8 cellular contexts compared by ENCODE assay signal in the genomic region with DNA sequence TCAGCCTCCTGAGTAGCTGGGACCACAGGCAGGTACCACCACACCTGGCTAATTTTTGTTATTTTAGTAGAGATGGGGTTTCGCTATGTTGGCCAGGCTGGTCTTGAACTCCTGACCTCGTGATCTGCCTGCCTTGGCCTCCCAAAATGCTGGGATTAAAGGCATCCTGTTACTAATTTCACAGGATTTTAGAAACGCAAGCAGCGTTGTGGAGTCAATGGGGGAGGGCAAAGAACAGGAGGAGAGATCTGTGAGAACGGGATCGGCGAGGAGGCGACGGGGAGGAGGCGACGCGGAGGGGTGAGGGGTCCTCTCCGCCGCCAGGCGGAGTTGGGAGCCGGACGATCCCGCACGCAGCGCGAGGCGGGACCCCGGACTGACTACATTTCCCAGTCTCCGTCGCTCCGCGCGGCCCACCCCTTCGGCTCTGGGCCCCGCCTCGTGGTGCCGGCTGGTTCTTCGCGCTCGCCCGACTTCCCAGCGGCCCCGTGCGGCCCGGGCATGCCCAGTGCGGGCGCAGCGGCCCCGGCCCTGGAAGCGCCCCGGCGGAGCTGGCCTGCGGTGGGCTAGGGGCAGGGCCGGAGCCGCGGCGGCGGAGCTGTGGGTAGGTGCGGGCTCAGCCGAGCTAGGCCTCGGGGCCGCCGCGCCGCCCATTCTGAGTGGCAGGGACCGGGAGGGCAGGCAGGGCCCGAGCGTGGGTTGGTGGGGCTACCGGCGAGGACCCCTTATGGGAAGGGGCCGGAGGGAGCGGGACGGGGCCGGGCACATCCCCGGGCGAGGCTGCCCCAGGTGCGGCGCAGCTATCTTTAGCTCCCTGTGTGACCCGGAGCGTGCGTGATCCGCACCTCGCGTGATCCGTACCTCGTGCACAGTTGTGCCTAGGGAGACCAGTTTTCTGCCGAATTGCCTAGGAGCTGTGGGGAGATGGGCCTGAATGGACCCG.
A peak's percentile ranks its signal among the peaks of the same experiment; 100 is the strongest.
DNase-seq lines count a peak whose midpoint lies in the region; ATAC-seq and TF ChIP-seq lines count a peak whose summit lies in the region.

A gene (plus strand): TSS at position 508 of the 943 bp plus-strand sequence. CDS start 3,051 bp downstream, outside the sequence.

- peaks cover 25% of the 10 kb centered on the region for H3K36me3 Mint-ChIP-seq in central memory CD8-positive, alpha-beta T cell (ENCODE audit: insufficient read depth)

- ATAC-seq in HG03196 (IDR thresholded peaks at IDR 0.05; ENCODE audit: unreplicated experiment), result peak; percentile 98
- ATAC-seq in central memory CD8-positive, alpha-beta T cell (replicated peaks; ENCODE audit: extremely low read depth, poor library complexity, severe bottlenecking), result peak; percentile 93

- H3K4me1 Mint-ChIP-seq in central memory CD8-positive, alpha-beta T cell, result peaks cover 22% of the 10 kb centered on the region

- H3K9me3 Mint-ChIP-seq in central memory CD8-positive, alpha-beta T cell, result no peaks in the 10 kb centered on the region

- DNase-seq in AG10803 (ENCODE audit: low read depth) (peak; percentile 91), NCI-H345 treated with DMSO at 0.1 percent for 48 hours (lab: John Stamatoyannopoulos, UW; ENCODE audit: unreplicated experiment) (peak; percentile 84), islet precursor cell (peak; percentile 97)
- peak; percentile 75 for DNase-seq in activated CD4-positive, CD25-positive, alpha-beta regulatory T cell treated with anti-CD3 and anti-CD28 coated beads, Interleukin-2, amount 50 U/mL, for 16 hours (ENCODE audit: low read depth, low spot score)
- peak; percentile 71 to 74 for DNase-seq in central memory CD8-positive, alpha-beta T cell (ENCODE audit: low spot score in 2 of 2)
- peak; percentile 77 to 90 (median 83) for DNase-seq in stimulated activated CD4-positive, alpha-beta T cell treated with anti-CD3 and anti-CD28 coated beads, Interleukin-12 subunit alpha, Interleukin-12 subunit beta, amount 100 ng/mL, for 48 hours (ENCODE audit: low read depth in 2 of 3, low spot score in 1 of 3)

- H3K27ac Mint-ChIP-seq in central memory CD8-positive, alpha-beta T cell (ENCODE audit: low read depth), result peak within 1 kb of the TSS; percentile 92

- peak within 1 kb of the TSS; percentile 92 for H3K4me3 ChIP-seq in AG10803 (ENCODE audit: low read length)

- TF ChIP-seq POLR2A in GM18951 (IDR thresholded peaks at IDR 0.05; ENCODE audit: extremely low read depth, insufficient read depth, insufficient read length), result peak; percentile 97

- in situ Hi-C loops in GM18951 (cut with MboI; ENCODE audit: low sequenced_read_pairs, unreplicated experiment), result no loop called here

- peak within 1 kb of the TSS; percentile 96 for H3K4me3 Mint-ChIP-seq in central memory CD8-positive, alpha-beta T cell

- no peaks in the 10 kb centered on the region for H3K27me3 Mint-ChIP-seq in central memory CD8-positive, alpha-beta T cell

- peak; percentile 67 for TF ChIP-seq CTCF in AG10803 (conservative IDR thresholded peaks at IDR 0.05; ENCODE audit: low read length)

Comparison
In these comparisons a context has a peak if more than half of its experiments do, and no peak if none do; other contexts are left out.
1. Peak in every context shown above with its lines: DNase-seq, ATAC-seq and H3K4me3 ChIP-seq.